ENCODE assay signal across 11 cellular contexts in the genomic region with DNA sequence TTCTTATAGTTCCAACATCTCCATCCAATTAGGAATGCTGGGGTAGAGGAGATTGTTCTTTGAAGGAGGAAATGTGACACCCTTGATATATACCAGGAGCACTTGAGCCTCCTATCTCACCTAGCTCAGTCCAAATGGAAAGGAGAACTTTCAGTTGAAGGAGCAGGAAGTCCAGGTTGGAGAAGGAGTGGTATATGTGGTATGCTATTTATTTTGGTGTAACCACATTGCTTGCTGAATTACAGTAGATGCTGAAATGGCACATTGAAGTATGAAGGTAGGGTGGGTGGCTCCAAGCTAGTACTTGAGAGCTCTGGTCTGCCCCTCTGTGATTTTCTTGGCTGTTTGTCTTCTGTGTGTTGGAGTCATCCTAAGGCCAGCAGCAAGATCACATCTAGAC. TPM values are rescaled to one million over a fixed set of nuclear protein-coding genes. Genes with fewer than 3 reads are reported as not detected.
DNase-seq lines count a peak whose midpoint lies in the region; ATAC-seq and TF ChIP-seq lines count a peak whose summit lies in the region.
"Had no signal": no experiment of that assay in that cellular context is flagged by ENCODE, and none has a peak within 500 bp of the region (broad histone marks: within the 10 kb centered on the region; RNA-seq: fewer than 3 reads in every experiment).

No MANE protein-coding gene starts in this region.

- H3K9me3 ChIP-seq in MG63: no peaks in the 10 kb centered on the region

- peaks cover 67% of the 10 kb centered on the region for H3K4me1 Mint-ChIP-seq in activated naive CD8-positive, alpha-beta T cell (ENCODE audit: low read depth)
- peaks cover 75% of the 10 kb centered on the region for H3K4me1 Mint-ChIP-seq in activated naive CD8-positive, alpha-beta T cell treated with anti-CD3 and anti-CD28 coated beads, Interleukin-2, amount 50 U/mL, for 24 hours
- H3K4me1 Mint-ChIP-seq in WTC11: peaks cover 54% of the 10 kb centered on the region
- H3K4me1 Mint-ChIP-seq in stimulated activated naive B cell treated with anti-CD40 and anti-IgM and Interleukin-4, amounts not matched to agents 10 μg/mL and 1 μg/mL and 100 μg/mL, for 72 hours: peaks cover 36 to 67% of the 10 kb centered on the region in 2 donors

- TF ChIP-seq CTCF in WTC11 (IDR thresholded peaks at IDR 0.05): no peak

- DNase-seq in activated naive CD8-positive, alpha-beta T cell treated with anti-CD3 and anti-CD28 coated beads, Interleukin-2, amount 50 U/mL, for 24 hours: no peak
- DNase-seq in WTC11 (ENCODE audit: low spot score) (no peak), MG63 (no peak)
- no peak for DNase-seq in stimulated activated naive B cell treated with anti-CD40 and anti-IgM and Interleukin-4, amounts not matched to agents 10 μg/mL and 1 μg/mL and 100 μg/mL, for 72 hours
- no peak for DNase-seq in stimulated activated CD4-positive, alpha-beta T cell treated with anti-CD3 and anti-CD28 coated beads, Interleukin-4, amount 100 ng/mL, for 1 hour
- DNase-seq: dermis blood vessel endothelial cell, MV-4-11, NCI-H526 had no signal

- POLR2A ChIA-PET in WTC11 (lab: Charles Lee): interaction anchor here (0.6 kb wide), 1 partner anchor 94 kb away, joined by 3 read pairs; a partner anchor contains a TSS

- no peaks in the 10 kb centered on the region for H3K9me3 Mint-ChIP-seq in activated naive CD8-positive, alpha-beta T cell (ENCODE audit: low read depth)
- no peaks in the 10 kb centered on the region for H3K9me3 Mint-ChIP-seq in activated naive CD8-positive, alpha-beta T cell treated with anti-CD3 and anti-CD28 coated beads, Interleukin-2, amount 50 U/mL, for 24 hours
- no peaks in the 10 kb centered on the region for H3K9me3 Mint-ChIP-seq in WTC11
- H3K9me3 Mint-ChIP-seq in stimulated activated naive B cell treated with anti-CD40 and anti-IgM and Interleukin-4, amounts not matched to agents 10 μg/mL and 1 μg/mL and 100 μg/mL, for 72 hours: peaks cover 0 to 5% of the 10 kb centered on the region in 2 donors

- CTCF ChIA-PET in WTC11 (lab: Charles Lee): interaction anchor here (1.0 kb wide), 1 partner anchor 11 kb away, joined by 3 read pairs; no protein-coding TSS in a partner anchor

- ATAC-seq in activated naive CD8-positive, alpha-beta T cell treated with anti-CD3 and anti-CD28 coated beads, Interleukin-2, amount 50 U/mL, for 24 hours: no peak
- ATAC-seq in HG03159 (IDR thresholded peaks at IDR 0.05; ENCODE audit: unreplicated experiment): peak; percentile 32
- peak; percentile 36 for ATAC-seq in WTC11
- peak; percentile 29 to 51 for ATAC-seq in stimulated activated naive B cell treated with anti-CD40 and anti-IgM and Interleukin-4, amounts not matched to agents 10 μg/mL and 1 μg/mL and 100 μg/mL, for 72 hours (replicated peaks)
- no peak for ATAC-seq in GM21381 (IDR thresholded peaks at IDR 0.05; ENCODE audit: unreplicated experiment)

- peaks cover 3% of the 10 kb centered on the region for H3K36me3 Mint-ChIP-seq in activated naive CD8-positive, alpha-beta T cell
- peaks cover 6% of the 10 kb centered on the region for H3K36me3 Mint-ChIP-seq in activated naive CD8-positive, alpha-beta T cell treated with anti-CD3 and anti-CD28 coated beads, Interleukin-2, amount 50 U/mL, for 24 hours (ENCODE audit: low read depth)
- H3K36me3 Mint-ChIP-seq in WTC11: no peaks in the 10 kb centered on the region
- H3K36me3 Mint-ChIP-seq in stimulated activated naive B cell treated with anti-CD40 and anti-IgM and Interleukin-4, amounts not matched to agents 10 μg/mL and 1 μg/mL and 100 μg/mL, for 72 hours: peaks cover 4 to 23% of the 10 kb centered on the region in 2 donors

- peak overlapping the region; percentile 15 for H3K4me3 Mint-ChIP-seq in activated naive CD8-positive, alpha-beta T cell
- no peak overlapping the region for H3K4me3 Mint-ChIP-seq in activated naive CD8-positive, alpha-beta T cell treated with anti-CD3 and anti-CD28 coated beads, Interleukin-2, amount 50 U/mL, for 24 hours
- H3K4me3 Mint-ChIP-seq in WTC11: no peak overlapping the region
- H3K4me3 Mint-ChIP-seq in stimulated activated naive B cell treated with anti-CD40 and anti-IgM and Interleukin-4, amounts not matched to agents 10 μg/mL and 1 μg/mL and 100 μg/mL, for 72 hours: peak overlapping the region; percentile 7 to 14

- no peak overlapping the region for H3K27ac Mint-ChIP-seq in activated naive CD8-positive, alpha-beta T cell
- H3K27ac Mint-ChIP-seq in activated naive CD8-positive, alpha-beta T cell treated with anti-CD3 and anti-CD28 coated beads, Interleukin-2, amount 50 U/mL, for 24 hours: no peak overlapping the region
- peak overlapping the region; percentile 41 for H3K27ac Mint-ChIP-seq in WTC11
- peak overlapping the region; percentile 49 for H3K27ac Mint-ChIP-seq in stimulated activated naive B cell treated with anti-CD40 and anti-IgM and Interleukin-4, amounts not matched to agents 10 μg/mL and 1 μg/mL and 100 μg/mL, for 72 hours

- no peaks in the 10 kb centered on the region for H3K27me3 Mint-ChIP-seq in activated naive CD8-positive, alpha-beta T cell
- no peaks in the 10 kb centered on the region for H3K27me3 Mint-ChIP-seq in activated naive CD8-positive, alpha-beta T cell treated with anti-CD3 and anti-CD28 coated beads, Interleukin-2, amount 50 U/mL, for 24 hours
- no peaks in the 10 kb centered on the region for H3K27me3 Mint-ChIP-seq in WTC11 (ENCODE audit: low read depth)
- H3K27me3 Mint-ChIP-seq in stimulated activated naive B cell treated with anti-CD40 and anti-IgM and Interleukin-4, amounts not matched to agents 10 μg/mL and 1 μg/mL and 100 μg/mL, for 72 hours: no peaks in the 10 kb centered on the region

- no peak overlapping the region for H3K4me3 ChIP-seq in MG63

- no peaks in the 10 kb centered on the region for H3K36me3 ChIP-seq in MG63

- H3K27me3 ChIP-seq in MG63: no peaks in the 10 kb centered on the region

TF ChIP-seq in WTC11, 78 proteins besides CTCF, POLR2A, EP300 and RAD21:
- no peak for TF ChIP-seq CREM (CRISPR knock-in tag; IDR thresholded peaks at IDR 0.05)

RNA-seq across cellular contexts. Expression of a gene that starts 6.1 kb away (rescaled TPM):
- total RNA-seq in WTC11 (2021): 50.6 to 53.1 TPM (median 51.2 TPM) in 3 replicates
- total RNA-seq in MG63 (2014; rRNA removed; shearing (Covaris generic); ENCODE audit: low replicate concordance): 55.7 TPM in 2 replicates

Comparison
In these comparisons a context has a peak if more than half of its experiments do, and no peak if none do; other contexts are left out.
1. H3K4me3 Mint-ChIP-seq: peak in activated naive CD8-positive, alpha-beta T cell (single experiment) and stimulated activated naive B cell treated with anti-CD40 and anti-IgM and Interleukin-4, amounts not matched to agents 10 μg/mL and 1 μg/mL and 100 μg/mL, for 72 hours (2 of 2); none in activated naive CD8-positive, alpha-beta T cell treated with anti-CD3 and anti-CD28 coated beads, Interleukin-2, amount 50 U/mL, for 24 hours (single experiment) and WTC11 (single experiment).
2. H3K27ac Mint-ChIP-seq: peak in WTC11 (single experiment) and stimulated activated naive B cell treated with anti-CD40 and anti-IgM and Interleukin-4, amounts not matched to agents 10 μg/mL and 1 μg/mL and 100 μg/mL, for 72 hours (single experiment); none in activated naive CD8-positive, alpha-beta T cell (single experiment) and activated naive CD8-positive, alpha-beta T cell treated with anti-CD3 and anti-CD28 coated beads, Interleukin-2, amount 50 U/mL, for 24 hours (single experiment).
3. ATAC-seq: peak in HG03159 (single experiment), WTC11 (single experiment) and stimulated activated naive B cell treated with anti-CD40 and anti-IgM and Interleukin-4, amounts not matched to agents 10 μg/mL and 1 μg/mL and 100 μg/mL, for 72 hours (2 of 2); none in activated naive CD8-positive, alpha-beta T cell treated with anti-CD3 and anti-CD28 coated beads, Interleukin-2, amount 50 U/mL, for 24 hours (single experiment) and GM21381 (single experiment).